ENCODE assay signal across 9 cellular contexts in the genomic region with DNA sequence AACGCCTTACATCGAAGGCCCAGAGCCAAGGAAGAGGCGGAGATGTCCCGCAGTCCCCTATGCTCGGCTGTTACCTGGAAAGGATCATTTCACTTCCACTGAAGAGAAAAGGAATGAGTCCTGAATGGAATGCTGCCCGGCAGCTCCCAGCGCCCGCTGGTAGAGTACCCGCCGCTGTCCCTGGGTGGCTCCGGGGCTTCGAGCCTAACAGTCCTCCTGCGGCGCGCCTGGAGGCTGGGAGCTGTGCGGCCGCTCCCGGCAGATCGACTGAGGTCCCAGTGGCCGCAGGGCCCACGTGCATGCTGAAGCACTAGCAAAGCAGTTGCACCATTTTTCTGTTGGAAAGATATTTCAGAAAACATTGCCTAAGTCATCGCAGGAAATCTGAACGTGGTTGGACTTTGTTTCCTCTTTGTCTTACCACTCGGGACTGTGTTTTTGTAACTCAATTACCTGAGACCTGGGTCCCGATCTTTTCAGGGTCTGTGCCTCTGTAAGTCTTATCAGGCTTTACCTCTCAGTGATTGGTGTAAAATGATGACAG. TPM values are rescaled to one million over a fixed set of nuclear protein-coding genes. Genes with fewer than 3 reads are reported as not detected.
A peak's percentile ranks its signal among the peaks of the same experiment; 100 is the strongest.
DNase-seq lines count a peak whose midpoint lies in the region; ATAC-seq and TF ChIP-seq lines count a peak whose summit lies in the region.
"Had no signal": no experiment of that assay in that cellular context is flagged by ENCODE, and none has a peak within 500 bp of the region (broad histone marks: within the 10 kb centered on the region; RNA-seq: fewer than 3 reads in every experiment).

No MANE protein-coding gene starts in this region.

- no peak overlapping the region for H3K27ac Mint-ChIP-seq in endothelial cell (ENCODE audit: unreplicated experiment)

- H3K9me3 ChIP-seq in SJCRH30 (replicated peaks) (no peaks in the 10 kb centered on the region), upper lobe of right lung (no peaks in the 10 kb centered on the region)

- no peaks in the 10 kb centered on the region for H3K36me3 ChIP-seq in SJCRH30
- no peaks in the 10 kb centered on the region for H3K36me3 ChIP-seq in upper lobe of right lung

- peaks cover 12% of the 10 kb centered on the region; the same call in 1 of the 2 replicates for H3K4me1 ChIP-seq in SJCRH30
- H3K4me1 ChIP-seq in upper lobe of right lung = peaks cover 42% of the 10 kb centered on the region

- ATAC-seq in upper lobe of right lung = peak; percentile 73
- no peak for ATAC-seq in HG03108 (IDR thresholded peaks at IDR 0.05; ENCODE audit: unreplicated experiment)
- no peak for ATAC-seq in HG02571 (IDR thresholded peaks at IDR 0.05; ENCODE audit: unreplicated experiment)

- no peak overlapping the region for H3K4me3 Mint-ChIP-seq in endothelial cell (ENCODE audit: unreplicated experiment)

- no peaks in the 10 kb centered on the region for H3K9me3 Mint-ChIP-seq in endothelial cell (ENCODE audit: unreplicated experiment)

- H3K4me1 Mint-ChIP-seq in endothelial cell (ENCODE audit: unreplicated experiment) = peaks cover 29% of the 10 kb centered on the region

- intact Hi-C loops in upper lobe of right lung (cut with DNase I) = loop anchor here (10.0 kb wide), 2 partner anchors 314 to 894 kb away; partner anchors contain the start of gene C15orf61

- H3K4me3 ChIP-seq in SJCRH30 (peak overlapping the region; percentile 78), upper lobe of right lung (peak overlapping the region; percentile 91)

- TF ChIP-seq CTCF in endothelial cell (IDR thresholded peaks at IDR 0.05; ENCODE audit: unreplicated experiment) (no peak), upper lobe of right lung (IDR thresholded peaks at IDR 0.05) (no peak)

- peak; percentile 31 for DNase-seq in stimulated activated CD4-positive, alpha-beta T cell treated with anti-CD3 and anti-CD28 coated beads, Interleukin-15, amount 100 ng/mL, for 24 hours
- no peak for DNase-seq in stimulated activated CD4-positive, alpha-beta T cell treated with anti-CD3 and anti-CD28 coated beads, Interleukin-2, amount 100 ng/mL, for 48 hours
- DNase-seq in SJCRH30 = peak; percentile 70 to 77
- peak; percentile 62 for DNase-seq in endothelial cell (ENCODE audit: low spot score)
- peak; percentile 62 for DNase-seq in mucosa of gallbladder (ENCODE audit: low spot score)
- DNase-seq in upper lobe of right lung = peak; percentile 90

- H3K27ac ChIP-seq in SJCRH30 = no peak overlapping the region; the same call in 1 of the 2 replicates
- H3K27ac ChIP-seq in upper lobe of right lung = peak overlapping the region; percentile 98

- H3K27me3 ChIP-seq in SJCRH30 = no peaks in the 10 kb centered on the region
- peaks cover 23% of the 10 kb centered on the region for H3K27me3 ChIP-seq in upper lobe of right lung

- H3K36me3 Mint-ChIP-seq in endothelial cell (ENCODE audit: low read depth, unreplicated experiment) = no peaks in the 10 kb centered on the region

- H3K27me3 Mint-ChIP-seq in endothelial cell (ENCODE audit: unreplicated experiment) = peaks cover 17% of the 10 kb centered on the region

RNA-seq across cellular contexts. Expression of gene RNU6-1, which starts 1.0 kb away (rescaled TPM):
- not detected in 2 replicates for total RNA-seq in SJCRH30 (2014; rRNA removed; shearing (Covaris generic))
- total RNA-seq in endothelial cell (ENCODE audit: unreplicated experiment) (not detected), mucosa of gallbladder (not detected), upper lobe of right lung (not detected)
- total RNA-seq: glomerular endothelial cell had no signal

RNA-seq across cellular contexts. Expression of gene SKOR1, which starts 13.6 kb away (rescaled TPM):
- 3.1 and 4.5 TPM in 2 replicates for total RNA-seq in SJCRH30 (2014; rRNA removed; shearing (Covaris generic))
- total RNA-seq in endothelial cell (ENCODE audit: unreplicated experiment) = 0.21 TPM
- 0.43 TPM for total RNA-seq in mucosa of gallbladder
- 0.52 TPM for total RNA-seq in upper lobe of right lung
- total RNA-seq: glomerular endothelial cell had no signal

Comparison
In these comparisons a context has a peak if more than half of its experiments do, and no peak if none do; other contexts are left out.
1. DNase-seq: peak in stimulated activated CD4-positive, alpha-beta T cell treated with anti-CD3 and anti-CD28 coated beads, Interleukin-15, amount 100 ng/mL, for 24 hours (single experiment), SJCRH30 (2 of 2), endothelial cell (single experiment), mucosa of gallbladder (single experiment) and upper lobe of right lung (single experiment); none in stimulated activated CD4-positive, alpha-beta T cell treated with anti-CD3 and anti-CD28 coated beads, Interleukin-2, amount 100 ng/mL, for 48 hours (0 of 2).